Comparison of ENCODE assay signal across 12 cellular contexts in the genomic region with DNA sequence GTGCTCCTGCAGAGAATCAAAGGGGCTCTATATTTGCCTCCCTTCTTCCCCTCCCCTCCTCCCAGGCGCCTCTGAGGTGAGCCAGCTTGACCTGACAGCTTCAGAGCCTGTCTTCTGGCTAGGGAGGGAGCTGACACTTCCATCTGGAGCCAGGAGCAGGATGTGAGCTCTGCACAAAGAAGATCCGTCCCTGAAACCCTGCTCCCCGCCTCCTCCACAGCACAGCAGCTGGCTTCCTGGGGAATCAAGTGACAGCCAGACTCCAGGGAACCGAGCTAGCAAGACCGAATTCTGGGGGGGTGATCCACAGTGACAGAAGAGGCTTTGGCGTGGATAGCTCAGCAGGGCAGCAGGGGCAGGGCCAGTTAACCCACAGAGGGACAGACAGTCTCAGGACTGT. TPM values are rescaled to one million over a fixed set of nuclear protein-coding genes. Genes with fewer than 3 reads are reported as not detected.
DNase-seq lines count a peak whose midpoint lies in the region; ATAC-seq and TF ChIP-seq lines count a peak whose summit lies in the region.
"Had no signal": no experiment of that assay in that cellular context is flagged by ENCODE, and none has a peak within 500 bp of the region (broad histone marks: within the 10 kb centered on the region; RNA-seq: fewer than 3 reads in every experiment).

No MANE protein-coding gene starts in this region.

- no peak for ATAC-seq in stimulated activated naive CD8-positive, alpha-beta T cell treated with anti-CD3 and anti-CD28 coated beads, Interleukin-15, Interleukin-2, amounts not matched to agents 100 U/mL and 50 U/mL, for 24 hours
- ATAC-seq in HG03039 (IDR thresholded peaks at IDR 0.05; ENCODE audit: unreplicated experiment), result no peak
- ATAC-seq: activated T-cell treated with anti-CD3 and anti-CD28 coated beads, Interleukin-2, amount 50 U/mL, for 4 hours had no signal

- H3K9me3 Mint-ChIP-seq in neural crest cell, result no peaks in the 10 kb centered on the region
- H3K9me3 Mint-ChIP-seq: activated T-cell treated with anti-CD3 and anti-CD28 coated beads, Interleukin-2, amount 50 U/mL, for 4 hours had no signal

- peaks cover 5% of the 10 kb centered on the region for H3K36me3 Mint-ChIP-seq in neural crest cell (ENCODE audit: low read depth)

- peak overlapping the region; percentile 92 for H3K27ac Mint-ChIP-seq in neural crest cell (ENCODE audit: unreplicated experiment)
- H3K27ac Mint-ChIP-seq: memory B cell; T-helper 1 cell treated with Interleukin-12 subunit alpha and Interleukin-12 subunit beta and Interleukin-4 antibody, amounts not matched to agents 30 μg/mL and 1 μg/mL, for 36 hours had no signal

- H3K4me3 Mint-ChIP-seq in neural crest cell, result peak overlapping the region; percentile 20
- H3K4me3 Mint-ChIP-seq: activated T-cell treated with anti-CD3 and anti-CD28 coated beads, Interleukin-2, amount 50 U/mL, for 4 hours; memory B cell; T-helper 1 cell treated with Interleukin-12 subunit alpha and Interleukin-12 subunit beta and Interleukin-4 antibody, amounts not matched to agents 30 μg/mL and 1 μg/mL, for 36 hours had no signal

- H3K4me1 Mint-ChIP-seq in neural crest cell, result peaks cover 37% of the 10 kb centered on the region
- H3K4me1 Mint-ChIP-seq: memory B cell had no signal

- H3K4me3 ChIP-seq in foreskin fibroblast (ENCODE audit: low read depth in 1 of 2, low read length in 2 of 2), result no peak overlapping the region

- TF ChIP-seq CTCF in foreskin fibroblast (IDR thresholded peaks at IDR 0.05; ENCODE audit: low read depth, low read length), result no peak
- TF ChIP-seq CTCF in neural crest cell (conservative IDR thresholded peaks at IDR 0.05), result no peak

- in situ Hi-C loops in ACHN (cut with HindIII; ENCODE audit: low pct_ligation_motif_present, low pct_unique_long_range_greater_than_20kb, low sequenced_read_pairs), result no loop called here

- DNase-seq in DMS153 treated with DMSO at 0.1 percent for 48 hours (lab: John Stamatoyannopoulos, UW; ENCODE audit: unreplicated experiment) (peak; percentile 44), NCI-H2171 treated with DMSO at 0.1 percent for 48 hours (lab: John Stamatoyannopoulos, UW) (peak; percentile 99), foreskin fibroblast (peak; percentile 10 to 35), neural crest cell (ENCODE audit: low read depth, low spot score) (no peak), ACHN (no peak)
- no peak for DNase-seq in stimulated activated naive CD8-positive, alpha-beta T cell treated with anti-CD3 and anti-CD28 coated beads, Interleukin-15, Interleukin-2, amounts not matched to agents 100 U/mL and 50 U/mL, for 24 hours
- DNase-seq in activated naive CD4-positive, alpha-beta T cell (lab: John Stamatoyannopoulos, UW), result no peak
- DNase-seq: activated T-cell treated with anti-CD3 and anti-CD28 coated beads, Interleukin-2, amount 50 U/mL, for 4 hours had no signal

- H3K27me3 Mint-ChIP-seq in neural crest cell (ENCODE audit: low read depth), result no peaks in the 10 kb centered on the region
- H3K27me3 Mint-ChIP-seq: memory B cell had no signal

RNA-seq across cellular contexts. Expression of a gene that starts 37.2 kb away (rescaled TPM):
- not detected in 2 replicates for total RNA-seq in neural crest cell
- total RNA-seq: activated T-cell treated with anti-CD3 and anti-CD28 coated beads, Interleukin-2, amount 50 U/mL, for 4 hours; MCF 10A had no signal

Comparison
In these comparisons a context has a peak if more than half of its experiments do, and no peak if none do; other contexts are left out.
1. DNase-seq: peak in DMS153 treated with DMSO at 0.1 percent for 48 hours (single experiment), NCI-H2171 treated with DMSO at 0.1 percent for 48 hours (single experiment) and foreskin fibroblast (2 of 2); none in neural crest cell (single experiment), stimulated activated naive CD8-positive, alpha-beta T cell treated with anti-CD3 and anti-CD28 coated beads, Interleukin-15, Interleukin-2, amounts not matched to agents 100 U/mL and 50 U/mL, for 24 hours (single experiment), ACHN (single experiment) and activated naive CD4-positive, alpha-beta T cell (0 of 4).